ENCODE assay signal across 8 cellular contexts in the genomic region with DNA sequence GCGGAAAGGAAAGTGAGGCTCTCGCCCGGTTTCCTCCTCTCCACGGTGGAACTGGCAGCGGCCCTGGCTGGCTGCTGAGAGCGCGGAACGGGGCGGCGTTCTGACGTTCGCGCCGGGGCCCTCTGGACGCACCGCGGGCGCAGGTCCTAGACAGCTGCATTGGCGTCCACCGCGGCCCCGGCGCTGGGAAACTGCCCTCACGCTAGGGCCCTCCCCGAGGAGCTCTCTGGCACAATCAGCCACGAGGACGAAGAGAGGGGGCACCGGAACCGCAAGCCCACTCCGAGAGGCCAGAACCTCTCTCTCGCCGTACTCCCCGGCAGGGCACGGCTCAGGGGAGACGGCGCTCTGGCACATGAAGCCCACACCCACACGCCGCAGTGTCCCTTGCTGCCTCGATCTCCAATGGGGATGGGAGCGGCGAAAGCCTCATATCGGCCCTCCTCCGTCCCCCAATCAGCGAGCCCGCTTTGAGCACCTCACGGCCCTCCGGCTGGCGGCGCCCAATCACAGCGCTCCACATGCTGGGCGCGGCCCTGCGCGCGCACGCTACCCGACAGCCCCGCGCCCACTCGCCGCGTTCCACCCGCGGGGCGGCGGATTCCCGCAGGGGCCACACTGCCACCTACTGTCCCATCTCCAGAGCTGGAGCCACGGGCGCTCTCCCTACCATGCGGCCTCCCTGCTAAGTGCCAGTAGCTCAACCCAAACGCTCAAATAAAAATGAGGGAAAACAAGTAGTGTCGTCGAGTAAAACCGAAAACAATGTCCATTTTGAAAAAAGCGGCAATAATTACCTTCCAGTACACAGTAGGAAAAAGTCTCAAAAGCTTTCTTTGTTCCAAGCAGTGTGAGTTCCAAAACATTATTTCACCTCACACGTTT. TPM values are rescaled to one million over a fixed set of nuclear protein-coding genes. Genes with fewer than 3 reads are reported as not detected.
DNase-seq lines count a peak whose midpoint lies in the region; ATAC-seq and TF ChIP-seq lines count a peak whose summit lies in the region.

No MANE protein-coding gene starts in this region.

- H3K36me3 ChIP-seq in uterus: no peaks in the 10 kb centered on the region

- peak overlapping the region; percentile 45 for H3K4me3 ChIP-seq in right cardiac atrium (ENCODE audit: low read length)
- peak overlapping the region; percentile 65 to 80 for H3K4me3 ChIP-seq in uterus

- H3K27me3 Mint-ChIP-seq in T-helper 17 cell: no peaks in the 10 kb centered on the region

- H3K27ac Mint-ChIP-seq in T-helper 17 cell: peak overlapping the region; percentile 94

- intact Hi-C loops in right cardiac atrium (cut with DNase I) (loop anchor here (5.0 to 10.0 kb wide), 4 partner anchors 163 to 526 kb away; no protein-coding TSS in a partner anchor), uterus (cut with DNase I; ENCODE audit: low total_unique reads) (no loop called here)

- H3K4me3 Mint-ChIP-seq in T-helper 17 cell: peak overlapping the region; percentile 90

- peaks cover 14% of the 10 kb centered on the region for H3K4me1 Mint-ChIP-seq in T-helper 17 cell

- H3K4me1 ChIP-seq in right cardiac atrium (ENCODE audit: control insufficient read depth, insufficient read depth, low read length) (no peaks in the 10 kb centered on the region), uterus (no peaks in the 10 kb centered on the region)

- H3K27ac ChIP-seq in right cardiac atrium (ENCODE audit: low read length) (peak overlapping the region; percentile 82), uterus (peak overlapping the region; percentile 88 to 97)

- DNase-seq in NCI-H1694 (lab: John Stamatoyannopoulos, UW): peak; percentile 90
- DNase-seq in T-helper 17 cell: peak; percentile 92 to 96 (median 96)
- peak; percentile 80 to 99 (median 97) for DNase-seq in anterior cingulate cortex (lab: John Stamatoyannopoulos, UW)
- peak; percentile 99 for DNase-seq in right cardiac atrium
- peak; percentile 94 for DNase-seq in pulmonary artery endothelial cell (ENCODE audit: low read depth, low spot score)
- peak; percentile 97 for DNase-seq in uterus

- peaks cover 7% of the 10 kb centered on the region for H3K36me3 Mint-ChIP-seq in T-helper 17 cell (ENCODE audit: low read depth)

- no peaks in the 10 kb centered on the region for H3K27me3 ChIP-seq in right cardiac atrium (ENCODE audit: control insufficient read depth, insufficient read depth)
- H3K27me3 ChIP-seq in uterus: no peaks in the 10 kb centered on the region

- TF ChIP-seq POLR2A in uterus (IDR thresholded peaks at IDR 0.05): peak; percentile 97

- H3K9me3 ChIP-seq in T-helper 17 cell (ENCODE audit: control insufficient read depth, low read length, poor library complexity, severe bottlenecking): no peaks in the 10 kb centered on the region
- no peaks in the 10 kb centered on the region for H3K9me3 ChIP-seq in right cardiac atrium (ENCODE audit: control insufficient read depth, low read length)
- H3K9me3 ChIP-seq in uterus: no peaks in the 10 kb centered on the region

- WGBS in right cardiac atrium: 1% methylated on average over 76 of the region's 76 CpGs

- peak; percentile 66 for ATAC-seq in GM18499 (IDR thresholded peaks at IDR 0.05; ENCODE audit: insufficient read depth, unreplicated experiment)
- peak; percentile 91 for ATAC-seq in HG02938 (IDR thresholded peaks at IDR 0.05; ENCODE audit: unreplicated experiment)
- peak; percentile 97 for ATAC-seq in T-helper 17 cell
- peak; percentile 99 for ATAC-seq in right cardiac atrium

- TF ChIP-seq CTCF in uterus (IDR thresholded peaks at IDR 0.05): peak; percentile 91 to 98 (median 96)

RNA-seq across cellular contexts. Expression of gene MRPS27, which starts 11.8 kb away (rescaled TPM):
- total RNA-seq in T-helper 17 cell: 10 to 100 TPM; 37.8 to 39.3 TPM
- 10 to 100 TPM; 45.1 to 71.7 (median 61.2) TPM for total RNA-seq in right cardiac atrium
- polyA plus RNA-seq in right cardiac atrium: 40.5 TPM
- 96.2 and 108 TPM in 2 replicates for total RNA-seq in pulmonary artery endothelial cell
- total RNA-seq in uterus: 100 to 1,000 TPM in 1 of 4 donors, 10 to 100 TPM in 3; 45.9 to 214 (median 68.6) TPM

RNA-seq across cellular contexts. Expression of gene PTCD2, which starts 12.0 kb away (rescaled TPM):
- total RNA-seq in T-helper 17 cell (1 to 10 TPM; 4.0 to 5.9 TPM), right cardiac atrium (10 to 100 TPM; 10.1 to 14.0 (median 12.7) TPM), pulmonary artery endothelial cell (5.9 and 7.3 TPM in 2 replicates), uterus (10 to 100 TPM in 1 of 4 donors, 1 to 10 TPM in 2, under 1 TPM in 1; 0.59 to 14.0 (median 5.5) TPM)
- polyA plus RNA-seq in right cardiac atrium: 6.9 TPM

Comparison
In these comparisons a context has a peak if more than half of its experiments do, and no peak if none do; other contexts are left out.
1. Peak in every context shown above with its lines: DNase-seq, ATAC-seq, H3K4me3 ChIP-seq and H3K27ac ChIP-seq.